In genomic region chr3:135008326-135008725, GRCh38 we compare ENCODE assay signal across 8 cellular contexts.
"Had no signal": no experiment of that assay in that cellular context is flagged by ENCODE, and none has a peak within 500 bp of the region (broad histone marks: within the 10 kb centered on the region; RNA-seq: fewer than 3 reads in every experiment).

No MANE protein-coding gene starts in this region.

- FAIRE-seq: G401.6, GM12878, GM12891, GM12892, GM18507, GM19239 had no signal

- DNase-seq: GDM1, GF-D8 had no signal

- H3K4me3 ChIP-seq: GM12878 had no signal

- ATAC-seq: GM12878 had no signal
